In genomic region chr4:103567591-103567990, GRCh38 we compare ENCODE assay signal across 25 cellular contexts.
"Had no signal": no experiment of that assay in that cellular context is flagged by ENCODE, and none has a peak within 500 bp of the region (broad histone marks: within the 10 kb centered on the region; RNA-seq: fewer than 3 reads in every experiment).

No MANE protein-coding gene starts in this region.

- H3K27ac Mint-ChIP-seq: activated CD4-positive, alpha-beta T cell treated with anti-CD3 and anti-CD28 coated beads for 36 hours; activated CD8-positive, alpha-beta memory T cell treated with anti-CD3 and anti-CD28 coated beads, Interleukin-2, amount 10 ng/mL, durations not matched to agents 7 days and 5 days; activated naive CD4-positive, alpha-beta T cell treated with anti-CD3 and anti-CD28 coated beads, Interleukin-2, amount 50 U/mL, for 72 hours; activated naive CD8-positive, alpha-beta T cell treated with anti-CD3 and anti-CD28 coated beads, Interleukin-2, amount 50 U/mL, for 24 hours; IgD-negative memory B cell; T-helper 17 cell had no signal

- H3K9me3 ChIP-seq: ascending aorta, body of pancreas had no signal

- H3K9me3 Mint-ChIP-seq: activated naive CD8-positive, alpha-beta T cell treated with anti-CD3 and anti-CD28 coated beads, Interleukin-2, amount 50 U/mL, for 24 hours; activated T-cell treated with anti-CD3 and anti-CD28 coated beads, Interleukin-2, amount 50 U/mL, for 4 hours had no signal

- H3K4me3 ChIP-seq: ascending aorta, body of pancreas had no signal

- H3K27me3 ChIP-seq: ascending aorta, body of pancreas had no signal

- H3K36me3 ChIP-seq: ascending aorta had no signal

- DNase-seq: activated CD4-positive, alpha-beta T cell treated with anti-CD3 and anti-CD28 coated beads for 36 hours; activated CD8-positive, alpha-beta memory T cell treated with anti-CD3 and anti-CD28 coated beads, Interleukin-2, amount 10 ng/mL, durations not matched to agents 7 days and 5 days; activated effector memory CD4-positive, alpha-beta T cell treated with anti-CD3 and anti-CD28 coated beads, Interleukin-2, amount 50 U/mL, for 16 hours; activated naive CD4-positive, alpha-beta T cell treated with Interleukin-2 at 50 U/mL for 16 hours; activated naive CD8-positive, alpha-beta T cell treated with anti-CD3 and anti-CD28 coated beads, Interleukin-2, amount 50 U/mL, for 24 hours; activated T-cell treated with anti-CD3 and anti-CD28 coated beads, Interleukin-2, amount 50 U/mL, for 4 hours; amniotic stem cell; body of pancreas; central memory CD4-positive, alpha-beta T cell; KG1; NCI-H1048; NCI-H146; NCI-H187 treated with DMSO at 0.1 percent for 48 hours; NCI-H2081 treated with DMSO at 0.1 percent for 48 hours; NCI-H446; NCI-H524 treated with DMSO at 0.1 percent for 48 hours; NCI-H774; NK-92 treated with Interleukin-12 subunit alpha and Interleukin-12 subunit beta, amount 100 ng/mL, for 24 hours; PC-3; SHP77 treated with DMSO at 0.1 percent for 48 hours; T-helper 17 cell; T-helper 9 cell had no signal

- H3K27ac ChIP-seq: ascending aorta, body of pancreas had no signal

- H3K36me3 Mint-ChIP-seq: activated CD8-positive, alpha-beta memory T cell treated with anti-CD3 and anti-CD28 coated beads, Interleukin-2, amount 10 ng/mL, durations not matched to agents 7 days and 5 days; activated naive CD4-positive, alpha-beta T cell treated with anti-CD3 and anti-CD28 coated beads, Interleukin-2, amount 50 U/mL, for 72 hours; IgD-negative memory B cell had no signal

- H3K4me1 ChIP-seq: ascending aorta, body of pancreas had no signal

- ATAC-seq: activated CD4-positive, alpha-beta T cell treated with anti-CD3 and anti-CD28 coated beads for 36 hours; activated CD8-positive, alpha-beta memory T cell treated with anti-CD3 and anti-CD28 coated beads, Interleukin-2, amount 10 ng/mL, durations not matched to agents 7 days and 5 days; activated naive CD4-positive, alpha-beta T cell treated with anti-CD3 and anti-CD28 coated beads, Interleukin-2, amount 50 U/mL, for 72 hours; activated naive CD8-positive, alpha-beta T cell treated with anti-CD3 and anti-CD28 coated beads, Interleukin-2, amount 50 U/mL, for 24 hours; activated T-cell treated with anti-CD3 and anti-CD28 coated beads, Interleukin-2, amount 50 U/mL, for 4 hours; body of pancreas; PC-3; T-helper 17 cell had no signal

- H3K27me3 Mint-ChIP-seq: activated CD4-positive, alpha-beta T cell treated with anti-CD3 and anti-CD28 coated beads for 36 hours; activated CD8-positive, alpha-beta memory T cell treated with anti-CD3 and anti-CD28 coated beads, Interleukin-2, amount 10 ng/mL, durations not matched to agents 7 days and 5 days; activated naive CD8-positive, alpha-beta T cell treated with anti-CD3 and anti-CD28 coated beads, Interleukin-2, amount 50 U/mL, for 24 hours; IgD-negative memory B cell; T-helper 17 cell had no signal

- H3K4me1 Mint-ChIP-seq: activated CD4-positive, alpha-beta T cell treated with anti-CD3 and anti-CD28 coated beads for 36 hours; activated CD8-positive, alpha-beta memory T cell treated with anti-CD3 and anti-CD28 coated beads, Interleukin-2, amount 10 ng/mL, durations not matched to agents 7 days and 5 days; activated naive CD8-positive, alpha-beta T cell treated with anti-CD3 and anti-CD28 coated beads, Interleukin-2, amount 50 U/mL, for 24 hours; IgD-negative memory B cell; T-helper 17 cell had no signal

- H3K4me3 Mint-ChIP-seq: activated CD4-positive, alpha-beta T cell treated with anti-CD3 and anti-CD28 coated beads for 36 hours; activated CD8-positive, alpha-beta memory T cell treated with anti-CD3 and anti-CD28 coated beads, Interleukin-2, amount 10 ng/mL, durations not matched to agents 7 days and 5 days; activated naive CD8-positive, alpha-beta T cell treated with anti-CD3 and anti-CD28 coated beads, Interleukin-2, amount 50 U/mL, for 24 hours; activated T-cell treated with anti-CD3 and anti-CD28 coated beads, Interleukin-2, amount 50 U/mL, for 4 hours; IgD-negative memory B cell; T-helper 17 cell had no signal
